In genomic region chr12:54389536-54390175, GRCh38 we compare ENCODE assay signal across 1 cellular context.
TF ChIP-seq lines count a peak whose summit lies in the region.

No MANE protein-coding gene starts in this region.

TF ChIP-seq in GM23338, 12 proteins besides CTCF, POLR2A, EP300 and RAD21 (continued from another document):
- no peak for TF ChIP-seq ZNF462 (CRISPR knock-in tag; IDR thresholded peaks at IDR 0.05)
- TF ChIP-seq REST (IDR thresholded peaks at IDR 0.05; ENCODE audit: unreplicated experiment): no peak
- no peak for TF ChIP-seq EZH2 (IDR thresholded peaks at IDR 0.05; ENCODE audit: low read depth, unreplicated experiment)
- no peak for TF ChIP-seq ZNF331 (CRISPR knock-in tag; IDR thresholded peaks at IDR 0.05; ENCODE audit: low read depth)
- TF ChIP-seq ETS1 (IDR thresholded peaks at IDR 0.05): no peak
- no peak for TF ChIP-seq POLR2AphosphoS5 (IDR thresholded peaks at IDR 0.05; ENCODE audit: low read depth)
- no peak for TF ChIP-seq ZNF114 (CRISPR knock-in tag; IDR thresholded peaks at IDR 0.05)
- TF ChIP-seq JUNB (IDR thresholded peaks at IDR 0.05; ENCODE audit: unreplicated experiment): no peak
- no peak for TF ChIP-seq STAT1 (IDR thresholded peaks at IDR 0.05; ENCODE audit: unreplicated experiment)
- TF ChIP-seq CREB1 (CRISPR knock-in tag; IDR thresholded peaks at IDR 0.05; ENCODE audit: low read depth): no peak
- no peak for TF ChIP-seq EZH2phosphoT487 (IDR thresholded peaks at IDR 0.05; ENCODE audit: unreplicated experiment)
